In genomic region chr2:128424406-128424805, GRCh38 we compare ENCODE assay signal across 12 cellular contexts.
A peak's percentile ranks its signal among the peaks of the same experiment; 100 is the strongest.
DNase-seq lines count a peak whose midpoint lies in the region; ATAC-seq and TF ChIP-seq lines count a peak whose summit lies in the region.
"Had no signal": no experiment of that assay in that cellular context is flagged by ENCODE, and none has a peak within 500 bp of the region (broad histone marks: within the 10 kb centered on the region; RNA-seq: fewer than 3 reads in every experiment).

No MANE protein-coding gene starts in this region.

- H3K9ac ChIP-seq in mesendoderm (ENCODE audit: low read length) = no peak overlapping the region

- intact Hi-C loops in body of pancreas (cut with DNase I) = no loop called here

- H3K9me3 ChIP-seq in body of pancreas = peaks cover 0 to 1% (median 0%) of the 10 kb centered on the region in 3 donors
- H3K9me3 ChIP-seq in suprapubic skin = no peaks in the 10 kb centered on the region

- WGBS in body of pancreas, 2 donors = 60 to 82% methylated on average over 4 of the region's 4 CpGs
- no CpG with 5 or more reads among the region's 4 CpGs for WGBS in mesendoderm (ENCODE audit: extremely low coverage, insufficient coverage, low lambda C conversion rate)
- 76% methylated on average over 4 of the region's 4 CpGs for WGBS in suprapubic skin

- ATAC-seq in body of pancreas (no peak), foreskin keratinocyte (no peak)

- H3K79me2 ChIP-seq in mesendoderm (ENCODE audit: control insufficient read depth, insufficient read depth, low read length) = no peaks in the 10 kb centered on the region

- H2BK5ac ChIP-seq in mesendoderm (ENCODE audit: low read length) = peak overlapping the region; percentile 83

- H3K4me3 ChIP-seq in body of pancreas = no peak overlapping the region
- no peak overlapping the region for H3K4me3 ChIP-seq in mesendoderm (ENCODE audit: low read length)
- no peak overlapping the region for H3K4me3 ChIP-seq in suprapubic skin

- H3K4me1 ChIP-seq in body of pancreas (peaks cover 46% of the 10 kb centered on the region), mesendoderm (ENCODE audit: control insufficient read depth, low read depth, low read length) (peaks cover 14% of the 10 kb centered on the region), suprapubic skin (peaks cover 15% of the 10 kb centered on the region), foreskin keratinocyte (peaks cover 6% of the 10 kb centered on the region)

- no peak overlapping the region for H2BK120ac ChIP-seq in mesendoderm (ENCODE audit: low read depth, low read length)

- peak overlapping the region; percentile 91 for H2AK5ac ChIP-seq in mesendoderm (ENCODE audit: low read length)

- peak overlapping the region; percentile 41 to 91 (median 88) for H3K27ac ChIP-seq in body of pancreas
- no peak overlapping the region for H3K27ac ChIP-seq in mesendoderm (ENCODE audit: low read depth, low read length)
- no peak overlapping the region for H3K27ac ChIP-seq in suprapubic skin
- H3K27ac ChIP-seq in foreskin keratinocyte = no peak overlapping the region
- H3K27ac ChIP-seq: 22Rv1 had no signal

- peak overlapping the region; percentile 13 for H3K18ac ChIP-seq in mesendoderm (ENCODE audit: low read length)

- H3K79me1 ChIP-seq in mesendoderm (ENCODE audit: low read length) = no peaks in the 10 kb centered on the region

- H3K4ac ChIP-seq in mesendoderm (ENCODE audit: low read depth, low read length) = no peak overlapping the region

- no peak overlapping the region for H2BK15ac ChIP-seq in mesendoderm (replicated peaks; ENCODE audit: low read depth)

- H3K56ac ChIP-seq in mesendoderm (ENCODE audit: low read length) = peak overlapping the region; percentile 77

- peak; percentile 5 for DNase-seq in activated CD4-positive, CD25-positive, alpha-beta regulatory T cell treated with anti-CD3 and anti-CD28 coated beads, Interleukin-2, amount 50 U/mL, for 72 hours
- DNase-seq in activated CD4-positive, CD25-positive, alpha-beta regulatory T cell (lab: John Stamatoyannopoulos, UW) = no peak
- peak in 1 of 4 donors; percentile 2 for DNase-seq in body of pancreas
- no peak for DNase-seq in mesendoderm
- peak; percentile 8 to 23 for DNase-seq in suprapubic skin (ENCODE audit: low spot score in 2 of 2)
- no peak for DNase-seq in foreskin keratinocyte
- no peak for DNase-seq in amygdala (lab: John Stamatoyannopoulos, UW)
- no peak for DNase-seq in MV-4-11 (lab: John Stamatoyannopoulos, UW)
- DNase-seq: DMS53, HCEC 1CT, NCI-H187 treated with DMSO at 0.1 percent for 48 hours had no signal

- no peak overlapping the region for H3K23ac ChIP-seq in mesendoderm (ENCODE audit: low read length)

- H4K5ac ChIP-seq in mesendoderm (ENCODE audit: low read length) = no peak overlapping the region

- no peak for TF ChIP-seq EP300 in suprapubic skin (IDR thresholded peaks at IDR 0.05)

- H3K36me3 ChIP-seq in body of pancreas (replicated peaks in 1 of 2; ENCODE audit: insufficient read depth in 1 of 2, low read depth in 2 of 2) = no peaks in the 10 kb centered on the region
- H3K36me3 ChIP-seq in mesendoderm (ENCODE audit: control insufficient read depth, insufficient read depth, low read length) = no peaks in the 10 kb centered on the region
- no peaks in the 10 kb centered on the region for H3K36me3 ChIP-seq in suprapubic skin

- H4K8ac ChIP-seq in mesendoderm (ENCODE audit: low read depth, low read length) = no peak overlapping the region

- no peaks in the 10 kb centered on the region for H3K27me3 ChIP-seq in body of pancreas
- no peaks in the 10 kb centered on the region for H3K27me3 ChIP-seq in mesendoderm (ENCODE audit: insufficient read depth, low read length, poor library complexity)
- H3K27me3 ChIP-seq in suprapubic skin = no peaks in the 10 kb centered on the region
- H3K27me3 ChIP-seq in foreskin keratinocyte = no peaks in the 10 kb centered on the region

- no peak for TF ChIP-seq POLR2A in body of pancreas (IDR thresholded peaks at IDR 0.05)
- TF ChIP-seq POLR2A in suprapubic skin (IDR thresholded peaks at IDR 0.05) = no peak

- TF ChIP-seq CTCF in body of pancreas (IDR thresholded peaks at IDR 0.05) (no peak), suprapubic skin (IDR thresholded peaks at IDR 0.05) (no peak), foreskin keratinocyte (conservative IDR thresholded peaks at IDR 0.05) (no peak)

- no peak overlapping the region for H3K4me2 ChIP-seq in mesendoderm (ENCODE audit: low read length)

Comparison
In these comparisons a context has a peak if more than half of its experiments do, and no peak if none do; other contexts are left out.
1. DNase-seq: peak in activated CD4-positive, CD25-positive, alpha-beta regulatory T cell treated with anti-CD3 and anti-CD28 coated beads, Interleukin-2, amount 50 U/mL, for 72 hours (single experiment) and suprapubic skin (2 of 2); none in activated CD4-positive, CD25-positive, alpha-beta regulatory T cell (0 of 4), mesendoderm (single experiment), foreskin keratinocyte (0 of 2), amygdala (0 of 56) and MV-4-11 (single experiment).
2. H3K27ac ChIP-seq: peak in body of pancreas (4 of 4); none in mesendoderm (single experiment), suprapubic skin (single experiment) and foreskin keratinocyte (single experiment).